In the genomic region with DNA sequence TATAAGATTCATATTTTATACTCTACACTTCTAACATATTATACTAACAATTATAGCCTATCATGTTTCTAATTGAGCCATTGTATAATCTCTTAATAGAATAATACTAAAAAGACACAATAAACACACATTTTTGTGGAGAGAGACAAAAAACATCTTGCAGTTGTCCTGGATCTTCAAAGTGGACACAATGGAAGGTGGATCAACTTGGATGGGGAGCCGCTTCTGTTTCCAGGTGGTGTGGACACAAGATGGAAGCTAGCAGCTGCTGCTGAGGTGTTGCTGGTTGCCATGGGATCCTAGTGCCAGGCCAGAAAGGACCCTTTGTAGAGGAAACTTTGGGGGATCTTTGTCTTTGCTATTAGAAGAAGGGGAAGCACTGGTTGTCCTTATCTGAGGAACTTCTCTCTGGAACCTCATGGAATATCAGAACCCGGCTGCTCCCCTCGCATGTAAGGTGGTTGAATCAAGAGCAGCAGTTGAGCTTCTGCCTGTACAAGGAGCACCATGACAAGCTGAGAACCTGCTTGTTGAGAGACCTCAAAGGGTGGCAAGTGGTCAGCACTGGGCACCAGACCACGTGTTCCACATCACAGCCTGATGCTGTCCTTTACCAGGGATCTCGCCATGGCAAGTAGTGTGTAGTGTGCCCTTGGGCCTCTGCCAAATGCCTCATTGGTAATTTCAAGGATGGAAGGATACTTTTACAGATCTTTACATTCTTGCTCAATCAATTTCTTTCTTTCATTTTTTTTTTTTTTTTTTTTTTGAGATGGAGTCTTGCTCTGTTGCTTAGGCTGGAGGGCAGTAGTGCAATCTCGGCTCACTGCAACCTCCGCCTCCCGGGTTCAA, we compare ENCODE assay signal across 20 cellular contexts.
DNase-seq lines count a peak whose midpoint lies in the region; ATAC-seq and TF ChIP-seq lines count a peak whose summit lies in the region.
"Had no signal": no experiment of that assay in that cellular context is flagged by ENCODE, and none has a peak within 500 bp of the region (broad histone marks: within the 10 kb centered on the region; RNA-seq: fewer than 3 reads in every experiment).

No MANE protein-coding gene starts in this region.

- peak; percentile 3 for DNase-seq in DMS53 (lab: John Stamatoyannopoulos, UW)
- no peak for DNase-seq in DMS53 treated with DMSO at 0.1 percent for 48 hours (lab: John Stamatoyannopoulos, UW; ENCODE audit: unreplicated experiment)
- DNase-seq in SK-N-DZ (ENCODE audit: low spot score) = peak; percentile 98
- DNase-seq in endodermal cell = peak; percentile 12
- DNase-seq in transverse colon = no peak
- no peak for DNase-seq in HuH-7.5 (ENCODE audit: low spot score)
- DNase-seq: AML-193; C1 segment of cervical spinal cord; Calu3; CD4-positive, alpha-beta memory T cell; COR-L47; DMS79; EL; GDM1; HFFc6 had no signal

- H3K9ac ChIP-seq in endodermal cell (ENCODE audit: extremely low read depth, low read length, poor library complexity, severe bottlenecking) = no peak overlapping the region

- ATAC-seq in HG03469 (IDR thresholded peaks at IDR 0.05; ENCODE audit: unreplicated experiment) = no peak
- ATAC-seq: GM12878, GM23338 had no signal

- in situ Hi-C loops in transverse colon (cut with MboI; ENCODE audit: low pct_ligation_motif_present in 1 of 4, low pct_unique_long_range_greater_than_20kb in 1 of 4, low sequenced_read_pairs in 3 of 4) = no loop called here

- intact Hi-C loops in transverse colon (cut with DNase I; ENCODE audit: low total_unique reads) = no loop called here

- H3K27me3 Mint-ChIP-seq in endodermal cell (ENCODE audit: insufficient read depth) = no peaks in the 10 kb centered on the region

- H3K4me3 Mint-ChIP-seq in endodermal cell = no peak overlapping the region
- H3K4me3 Mint-ChIP-seq: CD4-positive, alpha-beta memory T cell; GM23338; HFFc6 had no signal

- no peak overlapping the region for H3K27ac Mint-ChIP-seq in endodermal cell
- H3K27ac Mint-ChIP-seq: CD4-positive, alpha-beta memory T cell; GM23338; HFFc6 had no signal

- no peaks in the 10 kb centered on the region for H3K4me1 ChIP-seq in endodermal cell (ENCODE audit: control insufficient read depth, insufficient read depth, low read length)
- no peaks in the 10 kb centered on the region for H3K4me1 ChIP-seq in transverse colon
- H3K4me1 ChIP-seq: HAP-1 had no signal

- no peak overlapping the region for H3K4me3 ChIP-seq in endodermal cell (ENCODE audit: low read length)
- H3K4me3 ChIP-seq in transverse colon = no peak overlapping the region
- H3K4me3 ChIP-seq: GM12878, GM23338, HAP-1 had no signal

- H3K36me3 Mint-ChIP-seq in endodermal cell (ENCODE audit: low read depth) = no peaks in the 10 kb centered on the region
- H3K36me3 Mint-ChIP-seq: CD4-positive, alpha-beta memory T cell had no signal

- H3K27ac ChIP-seq in endodermal cell (ENCODE audit: low read depth, low read length) (no peak overlapping the region), transverse colon (no peak overlapping the region)
- H3K27ac ChIP-seq: 22Rv1 had no signal

- peaks cover 21% of the 10 kb centered on the region for H3K4me1 Mint-ChIP-seq in endodermal cell
- H3K4me1 Mint-ChIP-seq: CD4-positive, alpha-beta memory T cell had no signal

- TF ChIP-seq EP300 in transverse colon (IDR thresholded peaks at IDR 0.05; ENCODE audit: low read depth) = no peak

- H3K9me3 Mint-ChIP-seq in endodermal cell = peaks cover 6% of the 10 kb centered on the region
- H3K9me3 Mint-ChIP-seq: GM23338 had no signal

- no peak for TF ChIP-seq POLR2A in transverse colon (IDR thresholded peaks at IDR 0.05)

- no peaks in the 10 kb centered on the region for H3K27me3 ChIP-seq in endodermal cell (ENCODE audit: control insufficient read depth, insufficient read depth, low read length, poor library complexity, severe bottlenecking)
- H3K27me3 ChIP-seq in transverse colon = no peaks in the 10 kb centered on the region

- TF ChIP-seq CTCF in endodermal cell (conservative IDR thresholded peaks at IDR 0.05) (no peak), transverse colon (IDR thresholded peaks at IDR 0.05) (no peak)

- 96 to 100% methylated on average over 4 to 8 of the region's 8 CpGs for WGBS in endodermal cell (ENCODE audit: insufficient coverage in 1 of 2, insufficient read length in 1 of 2), 2 experiments
- WGBS in transverse colon (ENCODE audit: low coverage in 1 of 2), 2 donors = 71 to 94% methylated on average over 1 to 8 of the region's 8 CpGs

- H3K36me3 ChIP-seq in endodermal cell (ENCODE audit: control insufficient read depth, insufficient read depth, low read length) = no peaks in the 10 kb centered on the region
- no peaks in the 10 kb centered on the region for H3K36me3 ChIP-seq in transverse colon
- H3K36me3 ChIP-seq: HAP-1 had no signal

- H3K9me3 ChIP-seq in endodermal cell (ENCODE audit: control insufficient read depth, low read length) (peaks cover 9% of the 10 kb centered on the region), transverse colon (no peaks in the 10 kb centered on the region)
- H3K9me3 ChIP-seq: HAP-1 had no signal

Comparison
In these comparisons a context has a peak if more than half of its experiments do, and no peak if none do; other contexts are left out.
1. DNase-seq: peak in DMS53 (single experiment), SK-N-DZ (single experiment) and endodermal cell (single experiment); none in DMS53 treated with DMSO at 0.1 percent for 48 hours (single experiment), transverse colon (single experiment) and HuH-7.5 (single experiment).